ENCODE assay signal across 13 cellular contexts in the genomic region with DNA sequence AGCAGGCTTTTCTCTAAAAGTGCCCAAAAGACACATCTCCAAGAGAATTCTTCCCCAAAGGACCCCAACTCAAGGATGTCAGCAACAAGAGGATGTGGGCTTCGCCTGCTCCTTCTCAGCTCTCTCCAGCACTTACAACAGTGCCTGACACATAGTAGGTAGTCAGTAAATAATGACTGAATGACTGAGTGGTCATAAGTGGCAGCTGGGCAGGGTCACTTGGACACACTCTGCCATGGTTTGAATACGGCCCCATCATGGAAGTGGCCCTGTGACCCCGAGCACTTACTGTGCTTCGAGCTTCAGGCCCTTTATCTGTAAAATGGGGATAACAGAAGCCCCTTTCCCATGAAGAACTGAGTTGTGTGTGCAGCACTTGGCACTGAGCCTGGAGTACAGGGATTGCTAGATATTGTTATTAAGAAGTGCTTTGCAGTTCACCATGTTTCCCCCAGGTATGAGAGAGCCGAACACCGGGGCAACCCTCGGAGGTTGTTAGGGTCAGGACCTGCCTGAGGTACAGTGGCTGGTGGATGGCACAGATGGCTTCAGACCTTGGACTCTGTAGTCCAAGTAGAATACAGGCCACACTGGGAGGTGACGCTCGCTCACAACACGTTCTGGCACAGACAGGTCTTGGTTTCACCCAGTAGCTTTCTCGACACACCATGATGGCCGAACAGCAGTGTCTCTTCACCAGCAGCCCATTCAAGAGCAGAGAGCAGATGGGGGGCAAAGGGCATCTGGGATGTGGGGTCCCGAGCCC. TPM values are rescaled to one million over a fixed set of nuclear protein-coding genes. Genes with fewer than 3 reads are reported as not detected.
DNase-seq lines count a peak whose midpoint lies in the region; ATAC-seq, FAIRE-seq and TF ChIP-seq lines count a peak whose summit lies in the region.
"Had no signal": no experiment of that assay in that cellular context is flagged by ENCODE, and none has a peak within 500 bp of the region (broad histone marks: within the 10 kb centered on the region; RNA-seq: fewer than 3 reads in every experiment).

No MANE protein-coding gene starts in this region.

- 78% methylated on average over 12 of the region's 13 CpGs for WGBS in K562 (ENCODE audit: insufficient coverage, low coverage, missing lambda C conversion rate)

- DNase-seq in activated CD4-positive, alpha-beta T cell treated with anti-CD3 and anti-CD28 coated beads for 36 hours, result no peak
- no peak for DNase-seq in activated CD4-positive, alpha-beta T cell treated with anti-CD3 and anti-CD28 coated beads, Interleukin-2, amount 50 U/mL, for 4 hours
- DNase-seq in GM12891 (ENCODE audit: insufficient read length, low spot score), result no peak
- no peak for DNase-seq in K562 (ENCODE audit: extremely low read depth in 1 of 4, low spot score in 3 of 4)
- no peak for DNase-seq in hippocampal formation (lab: John Stamatoyannopoulos, UW)
- DNase-seq in CD14-positive monocyte (ENCODE audit: low spot score), result no peak
- DNase-seq: ACHN, MM.1S had no signal

- H3K4me1 ChIP-seq in K562 (replicated peaks in 1 of 2; ENCODE audit: control insufficient read depth in 2 of 2, insufficient read depth in 2 of 2, low read length in 2 of 2), result peaks cover 12 to 31% of the 10 kb centered on the region in 2 experiments; a peak in 4 of 5 replicates

- H3K27ac ChIP-seq in K562 (ENCODE audit: extremely low read depth, low read depth, low read length), result no peak overlapping the region
- H3K27ac ChIP-seq in neural cell (ENCODE audit: low read length), result no peak overlapping the region
- H3K27ac ChIP-seq: testis had no signal

- peak overlapping the region in 1 of 2 experiments; percentile 74; a peak in 2 of 4 replicates for H3K9ac ChIP-seq in K562 (ENCODE audit: insufficient read depth in 1 of 2, low read depth in 2 of 2, low read length in 2 of 2)
- H3K9ac ChIP-seq in neural cell (ENCODE audit: low read length), result peak overlapping the region; percentile 53

- no TSS peak for BruUV-seq in K562 (replicated peaks; lab: Mats Ljungman, UMichigan)

- H3K9me3 Mint-ChIP-seq in activated CD4-positive, alpha-beta T cell treated with anti-CD3 and anti-CD28 coated beads for 36 hours (ENCODE audit: low read depth), result no peaks in the 10 kb centered on the region
- no peaks in the 10 kb centered on the region for H3K9me3 Mint-ChIP-seq in CD14-positive monocyte

- TF ChIP-seq EP300 in K562 (IDR thresholded peaks at IDR 0.05; ENCODE audit: low read length) (no peak), neural cell (conservative IDR thresholded peaks at IDR 0.05; ENCODE audit: poor library complexity, severe bottlenecking) (no peak)

- H4K20me1 ChIP-seq in K562 (replicated peaks; ENCODE audit: control insufficient read depth, insufficient read depth, low read length), result no peaks in the 10 kb centered on the region
- no peaks in the 10 kb centered on the region for H4K20me1 ChIP-seq in neural cell (ENCODE audit: insufficient read depth)

- H3K4me3 ChIP-seq in K562, result no peak overlapping the region
- no peak overlapping the region for H3K4me3 ChIP-seq in neural cell (ENCODE audit: low read length)
- H3K4me3 ChIP-seq: testis had no signal

- H3K79me2 ChIP-seq in K562 (ENCODE audit: control insufficient read depth, insufficient read depth, low read length), result peaks cover 39% of the 10 kb centered on the region
- peaks cover 6% of the 10 kb centered on the region for H3K79me2 ChIP-seq in neural cell (replicated peaks; ENCODE audit: insufficient read depth, low read length)

- peaks cover 50% of the 10 kb centered on the region; the same call in 2 of the 3 replicates for H3K36me3 ChIP-seq in K562 (ENCODE audit: control insufficient read depth, insufficient read depth, low read length)
- H3K36me3 ChIP-seq in neural cell (ENCODE audit: insufficient read depth, low read length), result no peaks in the 10 kb centered on the region

- ATAC-seq in activated CD4-positive, alpha-beta T cell treated with anti-CD3 and anti-CD28 coated beads for 36 hours, result no peak
- peak; percentile 16; the same call in 1 of the 3 replicates for ATAC-seq in K562
- no peak for ATAC-seq in HG02763 (IDR thresholded peaks at IDR 0.05; ENCODE audit: unreplicated experiment)
- ATAC-seq: left lobe of liver had no signal

- FAIRE-seq in GM12891 (lab: Jason Lieb, UNC), result no peak
- FAIRE-seq in K562 (lab: Jason Lieb, UNC), result no peak
- FAIRE-seq: astrocyte had no signal

- no peaks in the 10 kb centered on the region for H3K9me1 ChIP-seq in K562 (ENCODE audit: control insufficient read depth, insufficient read depth, low read length)

- H3K4me2 ChIP-seq in K562 (ENCODE audit: insufficient read depth, low read length), result no peak overlapping the region
- no peak overlapping the region for H3K4me2 ChIP-seq in neural cell (ENCODE audit: low read length)

- no peak for TF ChIP-seq POLR2A in GM12891 (IDR thresholded peaks at IDR 0.05; ENCODE audit: low read depth, low read length)
- TF ChIP-seq POLR2A in K562 (conservative IDR thresholded peaks at IDR 0.05), result no peak

- TF ChIP-seq CTCF in K562 (IDR thresholded peaks at IDR 0.05 in 2 of 3, conservative IDR thresholded peaks at IDR 0.05 in 1 of 3; ENCODE audit: insufficient read depth in 2 of 3, low read depth in 1 of 3, low read length in 3 of 3), result no peak
- no peak for TF ChIP-seq CTCF in neural cell (IDR thresholded peaks at IDR 0.05; ENCODE audit: poor library complexity, severe bottlenecking)
- no peak for TF ChIP-seq CTCF in CD14-positive monocyte (IDR thresholded peaks at IDR 0.05)

- in situ Hi-C loops in K562 (cut with MboI), result no loop called here

- CTCF ChIA-PET in activated CD4-positive, alpha-beta T cell treated with anti-CD3 and anti-CD28 coated beads for 36 hours (lab: Charles Lee), result interaction anchor here (0.7 to 11.1 kb wide), 6 partner anchors 10 to 252 kb away, joined by 3 to 214 read pairs (median 4); no protein-coding TSS in a partner anchor
- CTCF ChIA-PET in K562 (lab: Yijun Ruan, JAX; ENCODE audit: low intra/inter-chr PET ratio), result no interaction called here

- intact Hi-C loops in activated CD4-positive, alpha-beta T cell treated with anti-CD3 and anti-CD28 coated beads for 36 hours (cut with DNase I, micrococcal nuclease), result loop anchor here in 1 of 2 experiments (10.0 kb wide), 1 partner anchor 246 kb away; no protein-coding TSS in a partner anchor
- intact Hi-C loops in K562 (cut with micrococcal nuclease), result no loop called here
- intact Hi-C loops in CD14-positive monocyte (cut with micrococcal nuclease), result loop anchor here in 1 of 2 donors (5.0 kb wide), 1 partner anchor 38 kb away; no protein-coding TSS in a partner anchor

- peaks cover 10% of the 10 kb centered on the region for H3K36me3 Mint-ChIP-seq in activated CD4-positive, alpha-beta T cell treated with anti-CD3 and anti-CD28 coated beads for 36 hours (ENCODE audit: low read depth)
- peaks cover 6 to 10% of the 10 kb centered on the region in 2 donors for H3K36me3 Mint-ChIP-seq in CD14-positive monocyte

- no peaks in the 10 kb centered on the region for H3F3A ChIP-seq in neural cell (ENCODE audit: insufficient read depth, low read length, poor library complexity, severe bottlenecking)

- H3K4me1 Mint-ChIP-seq in activated CD4-positive, alpha-beta T cell treated with anti-CD3 and anti-CD28 coated beads for 36 hours, result peaks cover 85% of the 10 kb centered on the region
- H3K4me1 Mint-ChIP-seq in CD14-positive monocyte, result peaks cover 42% of the 10 kb centered on the region

- H3K9me3 ChIP-seq in K562 (replicated peaks; ENCODE audit: control insufficient read depth, insufficient read depth, low read depth, low read length) (no peaks in the 10 kb centered on the region), neural cell (ENCODE audit: low read length) (no peaks in the 10 kb centered on the region)
- H3K9me3 ChIP-seq: testis had no signal

- no peaks in the 10 kb centered on the region for H3K27me3 Mint-ChIP-seq in activated CD4-positive, alpha-beta T cell treated with anti-CD3 and anti-CD28 coated beads for 36 hours
- H3K27me3 Mint-ChIP-seq in CD14-positive monocyte (ENCODE audit: low read depth in 3 of 3), result peaks cover 2 to 9% (median 6%) of the 10 kb centered on the region in 3 donors

- H2AFZ ChIP-seq in K562 (ENCODE audit: low read depth, low read length) (no peak overlapping the region), neural cell (ENCODE audit: low read depth, low read length) (no peak overlapping the region)

- no peaks in the 10 kb centered on the region for H3K9me2 ChIP-seq in neural cell (ENCODE audit: insufficient read depth, low read length)

- H3K4me3 Mint-ChIP-seq in activated CD4-positive, alpha-beta T cell treated with anti-CD3 and anti-CD28 coated beads for 36 hours, result peak overlapping the region; percentile 43
- H3K4me3 Mint-ChIP-seq in CD14-positive monocyte, result no peak overlapping the region

- POLR2A ChIA-PET in activated CD4-positive, alpha-beta T cell treated with anti-CD3 and anti-CD28 coated beads for 36 hours (lab: Charles Lee), result interaction anchor here (0.6 kb wide), 1 partner anchor 98 kb away, joined by 3 read pairs; no protein-coding TSS in a partner anchor
- POLR2A ChIA-PET in K562 (lab: Yijun Ruan, JAX), result interaction anchor here (0.5 to 1.6 kb wide), 5 partner anchors 10 to 50 kb away, joined by 3 to 5 read pairs (median 3); no protein-coding TSS in a partner anchor

- TF ChIP-seq RAD21 in K562 (CRISPR knock-in tag; conservative IDR thresholded peaks at IDR 0.05 in 1 of 2, IDR thresholded peaks at IDR 0.05 in 1 of 2) (no peak), neural cell (conservative IDR thresholded peaks at IDR 0.05) (no peak)

- peak overlapping the region; percentile 83 for H3K27ac Mint-ChIP-seq in activated CD4-positive, alpha-beta T cell treated with anti-CD3 and anti-CD28 coated beads for 36 hours
- H3K27ac Mint-ChIP-seq in CD14-positive monocyte, result no peak overlapping the region

- H3K27me3 ChIP-seq in K562 (ENCODE audit: control insufficient read depth in 2 of 2, insufficient read depth in 2 of 2, low read length in 2 of 2) (no peaks in the 10 kb centered on the region), neural cell (ENCODE audit: insufficient read depth, low read depth, low read length) (no peaks in the 10 kb centered on the region)
- H3K27me3 ChIP-seq: testis had no signal

RNA-seq across cellular contexts. Expression of a gene that starts 56.0 kb away (rescaled TPM):
- total RNA-seq in activated CD4-positive, alpha-beta T cell treated with anti-CD3 and anti-CD28 coated beads for 36 hours, result 10 to 100 TPM; 17.3 to 22.0 TPM
- 12.7 TPM for polyA plus RNA-seq in GM12891 (2012; ENCODE audit: low read depth, missing spikeins)
- 83.7 and 101 TPM in 2 replicates for total RNA-seq in K562 (2011; cell fraction: chromatin; rRNA removed; ENCODE audit: low replicate concordance)
- 37.2 and 38.4 TPM in 2 replicates for total RNA-seq in K562 (2011; cell fraction: nucleolus; rRNA removed)
- total RNA-seq in K562 (2011; cell fraction: nucleoplasm; rRNA removed), result 54.0 and 63.1 TPM in 2 replicates
- 14.8 and 17.9 TPM in 2 replicates for total RNA-seq in K562 (2014; rRNA removed)
- 9.7 and 10.6 TPM in 2 replicates for total RNA-seq in K562 (2014; rRNA removed; fragmentation: Illumina TruSeq; extraction: Trizol)
- total RNA-seq in K562 (2015; rRNA removed; fragmentation: Illumina TruSeq; extraction: Trizol), result 13.8 and 14.1 TPM in 2 replicates
- 33.2 and 36.2 TPM in 2 replicates for total RNA-seq in K562 (2021)
- polyA plus RNA-seq in K562 (2011; rRNA removed), result 11.6 and 15.4 TPM in 2 replicates
- polyA plus RNA-seq in K562 (2011; cell fraction: cytosol; rRNA removed), result 9.9 and 14.8 TPM in 2 replicates
- polyA plus RNA-seq in K562 (2011; cell fraction: nucleus; rRNA removed), result 42.8 and 74.6 TPM in 2 replicates
- 15.9 and 17.9 TPM in 2 replicates for polyA plus RNA-seq in K562 (2012)
- 14.8 and 16.0 TPM in 2 replicates for polyA plus RNA-seq in K562 (2014; fragmentation: Illumina TruSeq; extraction: Trizol)
- polyA plus RNA-seq in K562 (2014; fragmentation: Nextera tagmentation; extraction: Ambion mirVana), result 1 to 10 TPM; 5.1 to 6.6 TPM
- polyA plus RNA-seq in K562 (2014; rRNA removed), result 13.6 and 15.9 TPM in 2 replicates
- polyA minus RNA-seq in K562 (2011; rRNA and poly(A)+ RNA removed), result 10.1 and 11.5 TPM in 2 replicates
- polyA minus RNA-seq in K562 (2011; cell fraction: cytosol; rRNA and poly(A)+ RNA removed), result 15.5 and 25.2 TPM in 2 replicates
- polyA minus RNA-seq in K562 (2011; cell fraction: nucleus; rRNA and poly(A)+ RNA removed), result 17.2 and 19.1 TPM in 2 replicates
- 20.4 and 27.2 TPM in 2 replicates for polyA plus RNA-seq in neural cell
- polyA minus RNA-seq in neural cell, result 39.7 and 54.6 TPM in 2 replicates
- polyA plus RNA-seq in CD14-positive monocyte, result 1 to 10 TPM; 1.1 to 2.8 TPM
